In the genomic region with DNA sequence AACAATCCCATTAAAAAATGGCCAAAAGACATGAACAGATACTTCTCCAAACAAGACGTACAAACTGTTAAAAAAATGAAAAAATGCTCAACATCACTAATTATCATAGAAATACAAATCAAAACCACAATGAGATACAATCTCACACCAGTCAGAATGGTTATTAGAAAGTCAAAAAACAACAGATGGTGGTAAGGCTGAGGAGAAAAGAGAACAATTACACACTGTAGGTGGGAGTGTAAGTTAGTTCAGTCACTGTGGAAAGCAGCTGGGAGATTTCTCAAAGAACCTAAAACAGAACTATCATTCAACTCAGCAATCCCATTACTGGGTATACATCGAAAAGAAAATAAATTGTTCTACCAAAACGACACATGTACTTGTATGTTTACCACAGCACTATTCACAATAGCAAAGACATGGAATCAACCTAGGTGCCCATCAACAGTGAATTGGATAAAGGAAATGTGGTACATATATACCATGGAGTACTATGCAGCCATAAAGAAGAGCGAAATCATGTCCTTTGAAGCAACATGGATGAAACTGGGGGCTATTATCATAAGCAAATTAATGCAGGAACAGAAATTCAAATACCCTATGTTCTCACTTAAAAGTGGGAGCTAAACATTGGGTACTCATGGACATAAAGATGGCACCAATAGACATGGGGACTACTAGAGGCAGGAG, we compare ENCODE assay signal across 17 cellular contexts. TPM values are rescaled to one million over a fixed set of nuclear protein-coding genes. Genes with fewer than 3 reads are reported as not detected.
DNase-seq lines count a peak whose midpoint lies in the region; ATAC-seq and TF ChIP-seq lines count a peak whose summit lies in the region.
"Had no signal": no experiment of that assay in that cellular context is flagged by ENCODE, and none has a peak within 500 bp of the region (broad histone marks: within the 10 kb centered on the region; RNA-seq: fewer than 3 reads in every experiment).

No MANE protein-coding gene starts in this region.

- ATAC-seq in activated T-helper 17 cell treated with anti-CD3 and anti-CD28 coated beads, Interleukin-2, amount 50 U/mL, for 72 hours (replicated peaks): peak; percentile 56
- ATAC-seq in naive B cell (ENCODE audit: low read depth in 2 of 2): no peak
- ATAC-seq in activated CD8-positive, alpha-beta T cell treated with anti-CD3 and anti-CD28 coated beads, Interleukin-2, amount 10 ng/mL, durations not matched to agents 7 days and 5 days: no peak
- ATAC-seq: GM23338 had no signal

- H3K36me3 Mint-ChIP-seq in activated T-helper 17 cell treated with anti-CD3 and anti-CD28 coated beads, Interleukin-2, amount 50 U/mL, for 72 hours (ENCODE audit: low read depth): no peaks in the 10 kb centered on the region
- H3K36me3 Mint-ChIP-seq in naive B cell: peaks cover 0 to 5% of the 10 kb centered on the region in 2 donors
- H3K36me3 Mint-ChIP-seq in activated CD8-positive, alpha-beta T cell treated with anti-CD3 and anti-CD28 coated beads, Interleukin-2, amount 10 ng/mL, durations not matched to agents 7 days and 5 days (ENCODE audit: low read depth): peaks cover 32% of the 10 kb centered on the region

- no peak overlapping the region for H3K27ac ChIP-seq in HEK293 (ENCODE audit: extremely low read depth, low read depth, low read length)
- H3K27ac ChIP-seq: SJCRH30 had no signal

- in situ Hi-C loops in G401 (cut with HindIII; ENCODE audit: low sequenced_read_pairs): no loop called here

- peak overlapping the region; percentile 72 for H3K27ac Mint-ChIP-seq in activated T-helper 17 cell treated with anti-CD3 and anti-CD28 coated beads, Interleukin-2, amount 50 U/mL, for 72 hours
- H3K27ac Mint-ChIP-seq in naive B cell: peak overlapping the region in 4 of 6 donors; percentile 8 to 93 (median 72)
- H3K27ac Mint-ChIP-seq in activated CD8-positive, alpha-beta T cell treated with anti-CD3 and anti-CD28 coated beads, Interleukin-2, amount 10 ng/mL, durations not matched to agents 7 days and 5 days: no peak overlapping the region
- H3K27ac Mint-ChIP-seq: GM23338 had no signal

- H3K4me1 ChIP-seq in HEK293 (ENCODE audit: control insufficient read depth, insufficient read depth, low read length): no peaks in the 10 kb centered on the region; the same call in 1 of the 2 replicates
- H3K4me1 ChIP-seq: SJCRH30 had no signal

- H3K4me3 Mint-ChIP-seq in activated T-helper 17 cell treated with anti-CD3 and anti-CD28 coated beads, Interleukin-2, amount 50 U/mL, for 72 hours: peak overlapping the region; percentile 23
- H3K4me3 Mint-ChIP-seq in naive B cell: peak overlapping the region in 1 of 8 donors; percentile 44
- H3K4me3 Mint-ChIP-seq in activated CD8-positive, alpha-beta T cell treated with anti-CD3 and anti-CD28 coated beads, Interleukin-2, amount 10 ng/mL, durations not matched to agents 7 days and 5 days: no peak overlapping the region
- H3K4me3 Mint-ChIP-seq: GM23338 had no signal

- no peaks in the 10 kb centered on the region for H3K9me3 Mint-ChIP-seq in activated T-helper 17 cell treated with anti-CD3 and anti-CD28 coated beads, Interleukin-2, amount 50 U/mL, for 72 hours
- H3K9me3 Mint-ChIP-seq in naive B cell: peaks cover 0 to 13% (median 0%) of the 10 kb centered on the region in 7 donors
- peaks cover 9% of the 10 kb centered on the region for H3K9me3 Mint-ChIP-seq in activated CD8-positive, alpha-beta T cell treated with anti-CD3 and anti-CD28 coated beads, Interleukin-2, amount 10 ng/mL, durations not matched to agents 7 days and 5 days (ENCODE audit: insufficient read depth)
- H3K9me3 Mint-ChIP-seq: GM23338 had no signal

- no peak overlapping the region for H3K4me3 ChIP-seq in HEK293 (ENCODE audit: low read depth, low read length)
- H3K4me3 ChIP-seq: GM23338, SJCRH30 had no signal

- no peaks in the 10 kb centered on the region for H3K36me3 ChIP-seq in HEK293 (ENCODE audit: control insufficient read depth in 2 of 2, insufficient read depth in 1 of 2, low read length in 2 of 2)

- POLR2A ChIA-PET in HEK293 (lab: Yijun Ruan, JAX): no interaction called here
- POLR2A ChIA-PET in activated CD8-positive, alpha-beta T cell treated with anti-CD3 and anti-CD28 coated beads, Interleukin-2, amount 10 ng/mL, durations not matched to agents 7 days and 5 days (lab: Charles Lee): no interaction called here

- DNase-seq in DMS 273 treated with DMSO at 0.1 percent for 48 hours (lab: John Stamatoyannopoulos, UW) (peak; percentile 11), naive B cell (no peak), D341Med (ENCODE audit: low spot score) (no peak), G401 (ENCODE audit: low spot score) (no peak)
- no peak for DNase-seq in activated CD8-positive, alpha-beta T cell treated with anti-CD3 and anti-CD28 coated beads, Interleukin-2, amount 10 ng/mL, durations not matched to agents 7 days and 5 days
- DNase-seq: ACHN, C1 segment of cervical spinal cord, HCEC 1CT, MV-4-11, NCI-H1694 treated with DMSO at 0.1 percent for 48 hours, NCI-H2107, NCI-H226, NCI-H524, SJCRH30 had no signal

- no peaks in the 10 kb centered on the region for H3K27me3 Mint-ChIP-seq in activated T-helper 17 cell treated with anti-CD3 and anti-CD28 coated beads, Interleukin-2, amount 50 U/mL, for 72 hours
- H3K27me3 Mint-ChIP-seq in naive B cell: no peaks in the 10 kb centered on the region
- H3K27me3 Mint-ChIP-seq in activated CD8-positive, alpha-beta T cell treated with anti-CD3 and anti-CD28 coated beads, Interleukin-2, amount 10 ng/mL, durations not matched to agents 7 days and 5 days (ENCODE audit: low read depth): peaks cover 9% of the 10 kb centered on the region

- CTCF ChIA-PET in HEK293 (lab: Yijun Ruan, JAX): no interaction called here
- CTCF ChIA-PET in activated CD8-positive, alpha-beta T cell treated with anti-CD3 and anti-CD28 coated beads, Interleukin-2, amount 10 ng/mL, durations not matched to agents 7 days and 5 days (lab: Charles Lee): interaction anchor here (1.1 kb wide), 1 partner anchor 74 kb away, joined by 3 read pairs; no protein-coding TSS in a partner anchor

- TF ChIP-seq CTCF in HEK293 (tag by site-specific recombination; IDR thresholded peaks at IDR 0.05): no peak

- H3K9me3 ChIP-seq in HEK293 (ENCODE audit: control insufficient read depth, insufficient read depth, low read depth, low read length): no peaks in the 10 kb centered on the region
- H3K9me3 ChIP-seq: SJCRH30 had no signal

- H3K4me1 Mint-ChIP-seq in activated T-helper 17 cell treated with anti-CD3 and anti-CD28 coated beads, Interleukin-2, amount 50 U/mL, for 72 hours: peaks cover 12% of the 10 kb centered on the region
- H3K4me1 Mint-ChIP-seq in naive B cell: peaks cover 37 to 91% (median 81%) of the 10 kb centered on the region in 3 donors
- peaks cover 43% of the 10 kb centered on the region for H3K4me1 Mint-ChIP-seq in activated CD8-positive, alpha-beta T cell treated with anti-CD3 and anti-CD28 coated beads, Interleukin-2, amount 10 ng/mL, durations not matched to agents 7 days and 5 days (ENCODE audit: low read depth)

TF ChIP-seq in HEK293, 187 proteins besides CTCF, POLR2A, EP300 and RAD21:
- no peak for TF ChIP-seq ZNF169 (tag by site-specific recombination; IDR thresholded peaks at IDR 0.05)
- peak; percentile 72; the same call in 1 of the 2 replicates for TF ChIP-seq ZNF146 (tag by site-specific recombination; IDR thresholded peaks at IDR 0.05)
- TF ChIP-seq, protein P1, sequence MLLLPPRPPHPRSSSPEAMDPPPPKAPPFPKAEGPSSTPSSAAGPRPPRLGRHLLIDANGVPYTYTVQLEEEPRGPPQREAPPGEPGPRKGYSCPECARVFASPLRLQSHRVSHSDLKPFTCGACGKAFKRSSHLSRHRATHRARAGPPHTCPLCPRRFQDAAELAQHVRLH (tag by site-specific recombination; IDR thresholded peaks at IDR 0.05): 0 out of 2 replicates have a peak, but pooled peaks have one; percentile 32

RNA-seq across cellular contexts. Expression of a gene that starts 51.5 kb away (rescaled TPM):
- 10 to 100 TPM; 29.3 to 30.1 TPM for total RNA-seq in activated T-helper 17 cell treated with anti-CD3 and anti-CD28 coated beads, Interleukin-2, amount 50 U/mL, for 72 hours
- 10 to 100 TPM; 32.4 to 80.0 (median 45.3) TPM for polyA plus RNA-seq in naive B cell (ENCODE audit: low read depth in 6 of 6)
- total RNA-seq in activated CD8-positive, alpha-beta T cell treated with anti-CD3 and anti-CD28 coated beads, Interleukin-2, amount 10 ng/mL, durations not matched to agents 7 days and 5 days: 100 to 1,000 TPM in 1 of 2 experiments, 10 to 100 TPM in 1; 90.4 to 101 TPM
- total RNA-seq in G401 (2014; rRNA removed; shearing (Covaris generic)): 3.6 and 16.9 TPM in 2 replicates
